In the genomic region with DNA sequence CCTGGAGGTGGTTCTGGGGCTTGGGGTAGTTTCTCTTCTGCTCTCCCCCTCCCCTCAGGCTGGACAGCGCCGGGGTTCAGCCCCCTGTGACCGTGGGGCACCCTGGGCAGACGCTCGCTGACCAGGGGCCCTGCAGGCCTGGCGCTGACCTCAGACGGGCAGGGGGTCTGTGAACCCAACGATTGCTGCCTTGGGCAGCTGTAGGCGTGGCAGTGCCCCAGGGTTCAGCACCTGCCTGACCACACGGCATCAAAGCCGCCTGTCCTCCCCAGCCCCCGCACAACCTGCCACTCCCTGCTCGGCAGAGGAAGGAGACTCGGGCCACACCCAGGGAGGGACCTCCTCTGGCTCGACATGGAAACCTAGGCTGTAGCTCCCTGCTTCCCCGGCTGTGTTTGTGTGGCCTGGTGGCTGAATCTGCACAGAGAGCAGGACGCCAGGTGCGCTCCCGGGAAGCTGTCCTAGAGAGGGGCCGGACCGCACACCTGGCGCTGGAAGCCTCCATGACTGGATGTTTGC, we compare ENCODE assay signal across 1 cellular context.
A peak's percentile ranks its signal among the peaks of the same experiment; 100 is the strongest.
TF ChIP-seq lines count a peak whose summit lies in the region.

No MANE protein-coding gene starts in this region.

TF ChIP-seq in K562, 482 proteins besides CTCF, POLR2A, EP300 and RAD21 (continued from another document):
- TF ChIP-seq YY1 (IDR thresholded peaks at IDR 0.05; ENCODE audit: borderline replicate concordance in 1 of 3, control insufficient read depth in 1 of 3, extremely low read depth in 1 of 3, insufficient read depth in 3 of 3, insufficient read length in 1 of 3, insufficient replicate concordance in 2 of 3, low read depth in 1 of 3, low read length in 2 of 3) (peak in 1 of 3 experiments; percentile 11), ERF (CRISPR knock-in tag; IDR thresholded peaks at IDR 0.05) (no peak), HDAC8 (tag; IDR thresholded peaks at IDR 0.05) (no peak), L3MBTL2 (IDR thresholded peaks at IDR 0.05) (0 out of 2 replicates have a peak, but pooled peaks have one; percentile 11), TBP (optimal IDR thresholded peaks at IDR 0.05; ENCODE audit: low read depth, low read length) (peak; percentile 14), TCF7 (IDR thresholded peaks at IDR 0.05; ENCODE audit: borderline replicate concordance) (peak; percentile 78; the same call in 1 of the 2 replicates), MNT (conservative IDR thresholded peaks at IDR 0.05) (peak in 1 of 2 experiments; percentile 59; a peak in 2 of 4 replicates), FOS (IDR thresholded peaks at IDR 0.05; ENCODE audit: extremely low read depth, insufficient read length) (no peak), RBFOX2 (IDR thresholded peaks at IDR 0.05; ENCODE audit: low read depth, low read length) (peak; percentile 58), CTBP1 (IDR thresholded peaks at IDR 0.05; ENCODE audit: borderline replicate concordance) (peak; percentile 92), FOXK1 (CRISPR knock-in tag; IDR thresholded peaks at IDR 0.05; ENCODE audit: borderline replicate concordance) (no peak), ARHGAP35 (IDR thresholded peaks at IDR 0.05; ENCODE audit: partially characterized antibody) (no peak), STAG1 (CRISPR knock-in tag; IDR thresholded peaks at IDR 0.05; ENCODE audit: borderline replicate concordance) (no peak), SRSF3 (IDR thresholded peaks at IDR 0.05; ENCODE audit: insufficient read depth, low read length) (no peak), MYC (IDR thresholded peaks at IDR 0.05; ENCODE audit: low read depth, low read length) (peak; percentile 49; the same call in 1 of the 2 replicates), MYC (CRISPR knock-in tag; IDR thresholded peaks at IDR 0.05; ENCODE audit: borderline replicate concordance, low read depth) (no peak), CBFA2T2 (conservative IDR thresholded peaks at IDR 0.05) (peak; percentile 22; the same call in 1 of the 2 replicates), FOXM1 (IDR thresholded peaks at IDR 0.05; ENCODE audit: low read depth) (no peak), FOXM1 (CRISPR knock-in tag; IDR thresholded peaks at IDR 0.05; ENCODE audit: low read depth) (no peak), ZNF592 (IDR thresholded peaks at IDR 0.05) (peak; percentile 47), MYNN (IDR thresholded peaks at IDR 0.05) (peak; percentile 22; the same call in 1 of the 2 replicates), MYNN (CRISPR knock-in tag; IDR thresholded peaks at IDR 0.05) (no peak), MAX (CRISPR knock-in tag; IDR thresholded peaks at IDR 0.05) (peak; percentile 91), HDAC1 (IDR thresholded peaks at IDR 0.05) (peak in 1 of 2 experiments; percentile 43; a peak in 1 of 4 replicates), FOXP1 (CRISPR knock-in tag; IDR thresholded peaks at IDR 0.05) (0 out of 2 replicates have a peak, but pooled peaks have one; percentile 31), ZNF263 (CRISPR knock-in tag; IDR thresholded peaks at IDR 0.05; ENCODE audit: borderline replicate concordance) (peak; percentile 73), ZFX (CRISPR knock-in tag; IDR thresholded peaks at IDR 0.05) (0 out of 2 replicates have a peak, but pooled peaks have one; percentile 33), ZBTB7A (IDR thresholded peaks at IDR 0.05; ENCODE audit: borderline replicate concordance, control insufficient read depth, low read depth, low read length) (peak; percentile 49; the same call in 1 of the 2 replicates), SMARCA4 (IDR thresholded peaks at IDR 0.05) (0 out of 2 replicates have a peak, but pooled peaks have one; percentile 10), SMC3 (conservative IDR thresholded peaks at IDR 0.05; ENCODE audit: insufficient read depth, low read depth, low read length) (no peak), FOXP4 (CRISPR knock-in tag; IDR thresholded peaks at IDR 0.05; ENCODE audit: borderline replicate concordance) (no peak), ZEB2 (IDR thresholded peaks at IDR 0.05) (peak; percentile 89), BHLHE40 (IDR thresholded peaks at IDR 0.05; ENCODE audit: low read length) (0 out of 2 replicates have a peak, but pooled peaks have one; percentile 13), CHD2 (IDR thresholded peaks at IDR 0.05; ENCODE audit: low read depth, low read length) (no peak), KLF1 (tag; IDR thresholded peaks at IDR 0.05) (peak; percentile 88), TEAD2 (tag; IDR thresholded peaks at IDR 0.05) (no peak), CBFA2T3 (IDR thresholded peaks at IDR 0.05) (peak; percentile 30; the same call in 1 of the 2 replicates), POLR2B (IDR thresholded peaks at IDR 0.05; ENCODE audit: low read depth, partially characterized antibody) (peak; percentile 29), SMAD1 (IDR thresholded peaks at IDR 0.05; ENCODE audit: low read depth, low read length, partially characterized antibody) (no peak), MCM2 (IDR thresholded peaks at IDR 0.05; ENCODE audit: low read depth) (no peak), POLR2AphosphoS5 (IDR thresholded peaks at IDR 0.05; ENCODE audit: control insufficient read depth, insufficient read depth, low read depth, low read length) (no peak)
- TF ChIP-seq, protein P1, sequence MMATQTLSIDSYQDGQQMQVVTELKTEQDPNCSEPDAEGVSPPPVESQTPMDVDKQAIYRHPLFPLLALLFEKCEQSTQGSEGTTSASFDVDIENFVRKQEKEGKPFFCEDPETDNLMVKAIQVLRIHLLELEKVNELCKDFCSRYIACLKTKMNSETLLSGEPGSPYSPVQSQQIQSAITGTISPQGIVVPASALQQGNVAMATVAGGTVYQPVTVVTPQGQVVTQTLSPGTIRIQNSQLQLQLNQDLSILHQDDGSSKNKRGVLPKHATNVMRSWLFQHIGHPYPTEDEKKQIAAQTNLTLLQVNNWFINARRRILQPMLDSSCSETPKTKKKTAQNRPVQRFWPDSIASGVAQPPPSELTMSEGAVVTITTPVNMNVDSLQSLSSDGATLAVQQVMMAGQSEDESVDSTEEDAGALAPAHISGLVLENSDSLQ (IDR thresholded peaks at IDR 0.05), result peak; percentile 83
- TF ChIP-seq, protein P2, sequence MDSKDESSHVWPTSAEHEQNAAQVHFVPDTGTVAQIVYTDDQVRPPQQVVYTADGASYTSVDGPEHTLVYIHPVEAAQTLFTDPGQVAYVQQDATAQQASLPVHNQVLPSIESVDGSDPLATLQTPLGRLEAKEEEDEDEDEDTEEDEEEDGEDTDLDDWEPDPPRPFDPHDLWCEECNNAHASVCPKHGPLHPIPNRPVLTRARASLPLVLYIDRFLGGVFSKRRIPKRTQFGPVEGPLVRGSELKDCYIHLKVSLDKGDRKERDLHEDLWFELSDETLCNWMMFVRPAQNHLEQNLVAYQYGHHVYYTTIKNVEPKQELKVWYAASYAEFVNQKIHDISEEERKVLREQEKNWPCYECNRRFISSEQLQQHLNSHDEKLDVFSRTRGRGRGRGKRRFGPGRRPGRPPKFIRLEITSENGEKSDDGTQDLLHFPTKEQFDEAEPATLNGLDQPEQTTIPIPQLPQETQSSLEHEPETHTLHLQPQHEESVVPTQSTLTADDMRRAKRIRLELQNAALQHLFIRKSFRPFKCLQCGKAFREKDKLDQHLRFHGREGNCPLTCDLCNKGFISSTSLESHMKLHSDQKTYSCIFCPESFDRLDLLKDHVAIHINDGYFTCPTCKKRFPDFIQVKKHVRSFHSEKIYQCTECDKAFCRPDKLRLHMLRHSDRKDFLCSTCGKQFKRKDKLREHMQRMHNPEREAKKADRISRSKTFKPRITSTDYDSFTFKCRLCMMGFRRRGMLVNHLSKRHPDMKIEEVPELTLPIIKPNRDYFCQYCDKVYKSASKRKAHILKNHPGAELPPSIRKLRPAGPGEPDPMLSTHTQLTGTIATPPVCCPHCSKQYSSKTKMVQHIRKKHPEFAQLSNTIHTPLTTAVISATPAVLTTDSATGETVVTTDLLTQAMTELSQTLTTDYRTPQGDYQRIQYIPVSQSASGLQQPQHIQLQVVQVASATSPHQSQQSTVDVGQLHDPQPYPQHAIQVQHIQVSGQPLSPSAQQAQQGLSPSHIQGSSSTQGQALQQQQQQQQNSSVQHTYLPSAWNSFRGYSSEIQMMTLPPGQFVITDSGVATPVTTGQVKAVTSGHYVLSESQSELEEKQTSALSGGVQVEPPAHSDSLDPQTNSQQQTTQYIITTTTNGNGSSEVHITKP (IDR thresholded peaks at IDR 0.05; ENCODE audit: partially characterized antibody), result no peak
- TF ChIP-seq, protein P3, sequence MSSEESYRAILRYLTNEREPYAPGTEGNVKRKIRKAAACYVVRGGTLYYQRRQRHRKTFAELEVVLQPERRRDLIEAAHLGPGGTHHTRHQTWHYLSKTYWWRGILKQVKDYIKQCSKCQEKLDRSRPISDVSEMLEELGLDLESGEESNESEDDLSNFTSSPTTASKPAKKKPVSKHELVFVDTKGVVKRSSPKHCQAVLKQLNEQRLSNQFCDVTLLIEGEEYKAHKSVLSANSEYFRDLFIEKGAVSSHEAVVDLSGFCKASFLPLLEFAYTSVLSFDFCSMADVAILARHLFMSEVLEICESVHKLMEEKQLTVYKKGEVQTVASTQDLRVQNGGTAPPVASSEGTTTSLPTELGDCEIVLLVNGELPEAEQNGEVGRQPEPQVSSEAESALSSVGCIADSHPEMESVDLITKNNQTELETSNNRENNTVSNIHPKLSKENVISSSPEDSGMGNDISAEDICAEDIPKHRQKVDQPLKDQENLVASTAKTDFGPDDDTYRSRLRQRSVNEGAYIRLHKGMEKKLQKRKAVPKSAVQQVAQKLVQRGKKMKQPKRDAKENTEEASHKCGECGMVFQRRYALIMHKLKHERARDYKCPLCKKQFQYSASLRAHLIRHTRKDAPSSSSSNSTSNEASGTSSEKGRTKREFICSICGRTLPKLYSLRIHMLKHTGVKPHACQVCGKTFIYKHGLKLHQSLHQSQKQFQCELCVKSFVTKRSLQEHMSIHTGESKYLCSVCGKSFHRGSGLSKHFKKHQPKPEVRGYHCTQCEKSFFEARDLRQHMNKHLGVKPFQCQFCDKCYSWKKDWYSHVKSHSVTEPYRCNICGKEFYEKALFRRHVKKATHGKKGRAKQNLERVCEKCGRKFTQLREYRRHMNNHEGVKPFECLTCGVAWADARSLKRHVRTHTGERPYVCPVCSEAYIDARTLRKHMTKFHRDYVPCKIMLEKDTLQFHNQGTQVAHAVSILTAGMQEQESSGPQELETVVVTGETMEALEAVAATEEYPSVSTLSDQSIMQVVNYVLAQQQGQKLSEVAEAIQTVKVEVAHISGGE (CRISPR knock-in tag; IDR thresholded peaks at IDR 0.05), result peak in 1 of 3 experiments; percentile 47; a peak in 1 of 6 replicates
